In genomic region chr11:86513746-86514373, GRCh38 we compare ENCODE assay signal across 20 cellular contexts.
A peak's percentile ranks its signal among the peaks of the same experiment; 100 is the strongest.
DNase-seq lines count a peak whose midpoint lies in the region; ATAC-seq and TF ChIP-seq lines count a peak whose summit lies in the region.
"Had no signal": no experiment of that assay in that cellular context is flagged by ENCODE, and none has a peak within 500 bp of the region (broad histone marks: within the 10 kb centered on the region; RNA-seq: fewer than 3 reads in every experiment).

No MANE protein-coding gene starts in this region.

- H3K9ac ChIP-seq in OCI-LY3 (ENCODE audit: low read length): peak overlapping the region; percentile 34; the same call in 1 of the 2 replicates
- H3K9ac ChIP-seq in colonic mucosa (ENCODE audit: low read depth in 2 of 2, low read length in 2 of 2): no peak overlapping the region
- H3K9ac ChIP-seq: BLaER1 had no signal

- H3K27me3 Mint-ChIP-seq in immature natural killer cell (ENCODE audit: low read depth in 3 of 3): peaks cover 5 to 10% (median 9%) of the 10 kb centered on the region in 3 donors
- H3K27me3 Mint-ChIP-seq in stimulated activated naive B cell treated with anti-CD40 and anti-IgM and Interleukin-4, amounts not matched to agents 10 μg/mL and 1 μg/mL and 100 μg/mL, for 72 hours: no peaks in the 10 kb centered on the region
- H3K27me3 Mint-ChIP-seq: IgD-negative memory B cell had no signal

- no peak overlapping the region; the same call in 1 of the 2 replicates for H2AFZ ChIP-seq in OCI-LY3 (ENCODE audit: low read depth, low read length)

- H3K9me3 Mint-ChIP-seq in immature natural killer cell: no peaks in the 10 kb centered on the region
- no peaks in the 10 kb centered on the region for H3K9me3 Mint-ChIP-seq in stimulated activated naive B cell treated with anti-CD40 and anti-IgM and Interleukin-4, amounts not matched to agents 10 μg/mL and 1 μg/mL and 100 μg/mL, for 72 hours
- H3K9me3 Mint-ChIP-seq: CD8-positive, alpha-beta T cell; IgD-negative memory B cell had no signal

- peak; percentile 12 for DNase-seq in NOMO-1 treated with DMSO at 0.1 percent for 48 hours (lab: John Stamatoyannopoulos, UW; ENCODE audit: unreplicated experiment)
- no peak for DNase-seq in NOMO-1 (lab: John Stamatoyannopoulos, UW; ENCODE audit: unreplicated experiment in 2 of 2)
- no peak for DNase-seq in immature natural killer cell
- no peak for DNase-seq in stimulated activated naive B cell treated with anti-CD40 and anti-IgM and Interleukin-4, amounts not matched to agents 10 μg/mL and 1 μg/mL and 100 μg/mL, for 72 hours
- no peak for DNase-seq in globus pallidus (ENCODE audit: low spot score)
- DNase-seq in colonic mucosa: no peak
- no peak for DNase-seq in OCI-M2 (lab: John Stamatoyannopoulos, UW; ENCODE audit: unreplicated experiment)
- DNase-seq: 8988T; CD8-positive, alpha-beta T cell; DMS79; NCI-H1417; NCI-H1930; NCI-H446; NCI-H69; Peyer's patch had no signal

- no peaks in the 10 kb centered on the region for H3K79me2 ChIP-seq in OCI-LY3 (ENCODE audit: low read length)

- H3K4me1 ChIP-seq in OCI-LY3 (ENCODE audit: low read length) (peaks cover 30% of the 10 kb centered on the region), colonic mucosa (peaks cover 7% of the 10 kb centered on the region)
- H3K4me1 ChIP-seq: BLaER1 had no signal

- intact Hi-C loops in colonic mucosa (cut with DNase I): no loop called here

- H3K4me1 Mint-ChIP-seq in immature natural killer cell: peaks cover 0 to 3% of the 10 kb centered on the region in 2 donors
- H3K4me1 Mint-ChIP-seq in stimulated activated naive B cell treated with anti-CD40 and anti-IgM and Interleukin-4, amounts not matched to agents 10 μg/mL and 1 μg/mL and 100 μg/mL, for 72 hours: peaks cover 8 to 19% of the 10 kb centered on the region in 2 donors

- no peaks in the 10 kb centered on the region for H4K20me1 ChIP-seq in OCI-LY3 (ENCODE audit: insufficient read depth, low read length)
- H4K20me1 ChIP-seq: BLaER1 had no signal

- no peak for TF ChIP-seq CTCF in OCI-LY3 (IDR thresholded peaks at IDR 0.05; ENCODE audit: low read depth, low read length)
- TF ChIP-seq CTCF in colonic mucosa (IDR thresholded peaks at IDR 0.05): no peak

- H3K27ac ChIP-seq in OCI-LY3 (ENCODE audit: low read length) (peak overlapping the region; percentile 85), colonic mucosa (no peak overlapping the region)
- H3K27ac ChIP-seq: BLaER1, Peyer's patch had no signal

- H3K36me3 ChIP-seq in OCI-LY3 (replicated peaks; ENCODE audit: low read depth, low read length) (peaks cover 12% of the 10 kb centered on the region), colonic mucosa (no peaks in the 10 kb centered on the region)
- H3K36me3 ChIP-seq: BLaER1, Peyer's patch had no signal

- no peaks in the 10 kb centered on the region for H3K36me3 Mint-ChIP-seq in immature natural killer cell
- no peaks in the 10 kb centered on the region for H3K36me3 Mint-ChIP-seq in stimulated activated naive B cell treated with anti-CD40 and anti-IgM and Interleukin-4, amounts not matched to agents 10 μg/mL and 1 μg/mL and 100 μg/mL, for 72 hours
- H3K36me3 Mint-ChIP-seq: CD8-positive, alpha-beta T cell; IgD-negative memory B cell had no signal

- H3K27ac Mint-ChIP-seq in immature natural killer cell: peak overlapping the region in 1 of 6 donors; percentile 34
- peak overlapping the region; percentile 76 for H3K27ac Mint-ChIP-seq in stimulated activated naive B cell treated with anti-CD40 and anti-IgM and Interleukin-4, amounts not matched to agents 10 μg/mL and 1 μg/mL and 100 μg/mL, for 72 hours
- H3K27ac Mint-ChIP-seq: CD8-positive, alpha-beta T cell; IgD-negative memory B cell had no signal

- peak overlapping the region in 4 of 5 donors; percentile 31 to 49 (median 42) for H3K4me3 Mint-ChIP-seq in immature natural killer cell
- no peak overlapping the region for H3K4me3 Mint-ChIP-seq in stimulated activated naive B cell treated with anti-CD40 and anti-IgM and Interleukin-4, amounts not matched to agents 10 μg/mL and 1 μg/mL and 100 μg/mL, for 72 hours
- H3K4me3 Mint-ChIP-seq: CD8-positive, alpha-beta T cell; IgD-negative memory B cell had no signal

- H3K9me3 ChIP-seq in OCI-LY3 (ENCODE audit: insufficient read depth, low read length) (peaks cover 8% of the 10 kb centered on the region; the same call in 1 of the 2 replicates), colonic mucosa (no peaks in the 10 kb centered on the region)
- H3K9me3 ChIP-seq: Peyer's patch had no signal

- H3K4me3 ChIP-seq in OCI-LY3 (ENCODE audit: low read length) (peak overlapping the region; percentile 27; the same call in 1 of the 2 replicates), colonic mucosa (no peak overlapping the region)
- H3K4me3 ChIP-seq: BLaER1, GM12878, Peyer's patch had no signal

- peak overlapping the region; percentile 66 for H3K4me2 ChIP-seq in OCI-LY3 (ENCODE audit: low read length)
- H3K4me2 ChIP-seq: BLaER1 had no signal

- ATAC-seq in stimulated activated naive B cell treated with anti-CD40 and anti-IgM and Interleukin-4, amounts not matched to agents 10 μg/mL and 1 μg/mL and 100 μg/mL, for 72 hours (replicated peaks): peak; percentile 33 to 37
- ATAC-seq: CD8-positive, alpha-beta T cell; Right ventricle myocardium inferior had no signal

- H3K27me3 ChIP-seq in OCI-LY3 (ENCODE audit: low read depth, low read length) (no peaks in the 10 kb centered on the region), colonic mucosa (no peaks in the 10 kb centered on the region)
- H3K27me3 ChIP-seq: BLaER1, Peyer's patch had no signal

Comparison
In these comparisons a context has a peak if more than half of its experiments do, and no peak if none do; other contexts are left out.
1. H3K4me3 Mint-ChIP-seq: peak in immature natural killer cell (4 of 5); none in stimulated activated naive B cell treated with anti-CD40 and anti-IgM and Interleukin-4, amounts not matched to agents 10 μg/mL and 1 μg/mL and 100 μg/mL, for 72 hours (0 of 2).